In the genomic region with DNA sequence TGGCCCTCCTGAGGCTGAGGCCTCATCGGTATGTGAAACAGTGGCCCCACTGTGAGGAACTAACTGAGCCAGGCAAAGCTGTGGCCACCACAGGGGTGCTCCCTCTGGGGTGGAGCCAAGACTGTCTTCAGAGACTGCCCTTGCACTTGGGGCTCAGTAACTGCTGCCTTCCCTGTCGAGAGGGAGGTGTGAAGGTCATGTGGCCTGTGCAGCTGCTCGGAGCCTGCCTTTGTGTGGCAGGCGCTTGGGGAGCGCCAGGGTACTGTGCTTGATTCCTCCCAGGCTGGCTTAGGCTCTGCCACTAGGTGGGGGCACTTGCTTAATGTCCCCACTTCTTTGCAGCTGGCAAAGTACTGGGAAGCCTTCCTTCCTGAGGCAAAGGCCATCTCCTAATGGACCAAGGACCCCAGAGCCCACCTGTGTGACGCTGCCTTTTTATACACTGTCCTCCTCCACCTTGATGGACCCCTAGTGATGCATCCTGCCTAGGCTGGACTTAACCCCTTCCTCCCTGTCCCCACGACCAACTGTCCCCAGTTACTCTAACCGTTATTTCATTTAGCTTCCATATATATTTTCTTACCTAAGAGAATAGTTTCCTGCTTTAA, we compare ENCODE assay signal across 2 cellular contexts.
TF ChIP-seq lines count a peak whose summit lies in the region.

No MANE protein-coding gene starts in this region.

TF ChIP-seq in HEK293, 187 proteins besides CTCF, POLR2A, EP300 and RAD21 (continued from another document):
- TF ChIP-seq ZNF785 (tag by site-specific recombination; IDR thresholded peaks at IDR 0.05) (no peak), ZNF560 (tag by site-specific recombination; IDR thresholded peaks at IDR 0.05; ENCODE audit: borderline replicate concordance) (no peak), ZNF366 (tag by site-specific recombination; conservative IDR thresholded peaks at IDR 0.05) (no peak), ZNF624 (tag by site-specific recombination; IDR thresholded peaks at IDR 0.05) (no peak), ZNF335 (tag by site-specific recombination; conservative IDR thresholded peaks at IDR 0.05) (peak; percentile 50), YY2 (tag by site-specific recombination; IDR thresholded peaks at IDR 0.05) (no peak), ZNF280C (tag by site-specific recombination; IDR thresholded peaks at IDR 0.05) (no peak), ZNF701 (tag by site-specific recombination; IDR thresholded peaks at IDR 0.05) (no peak)
TF ChIP-seq in HEK293: peak in this region for 2.

TF ChIP-seq in SK-N-SH, 30 proteins besides CTCF, POLR2A, EP300 and RAD21 (continued from another document):
- no peak for TF ChIP-seq TAF1 (IDR thresholded peaks at IDR 0.05; ENCODE audit: borderline replicate concordance, low read depth, low read length)
- no peak for TF ChIP-seq FOSL2 (IDR thresholded peaks at IDR 0.05; ENCODE audit: borderline replicate concordance, low read depth)
- no peak for TF ChIP-seq ELF1 (IDR thresholded peaks at IDR 0.05)
- TF ChIP-seq EZH2phosphoT487 (IDR thresholded peaks at IDR 0.05; ENCODE audit: borderline replicate concordance, low read depth) = no peak
- TF ChIP-seq SMC3 (IDR thresholded peaks at IDR 0.05; ENCODE audit: low read depth, low read length) = no peak
TF ChIP-seq in SK-N-SH: peak in this region for 0.
